ENCODE assay signal across 13 cellular contexts in genomic region chr21:30326390-30326789, GRCh38.
"Had no signal": no experiment of that assay in that cellular context is flagged by ENCODE, and none has a peak within 500 bp of the region (broad histone marks: within the 10 kb centered on the region; RNA-seq: fewer than 3 reads in every experiment).

No MANE protein-coding gene starts in this region.

- H3K36me3 ChIP-seq: colonic mucosa, esophagus muscularis mucosa, esophagus squamous epithelium, gastrocnemius medialis, gastroesophageal sphincter, heart left ventricle, heart right ventricle had no signal

- H3K4me3 ChIP-seq: colonic mucosa, coronary artery, dorsolateral prefrontal cortex, esophagus muscularis mucosa, esophagus squamous epithelium, gastrocnemius medialis, gastroesophageal sphincter, heart left ventricle, heart right ventricle had no signal

- H3K4me1 ChIP-seq: colonic mucosa, esophagus muscularis mucosa, esophagus squamous epithelium, gastrocnemius medialis, gastroesophageal sphincter, heart left ventricle, heart right ventricle had no signal

- ATAC-seq: effector memory CD8-positive, alpha-beta T cell; esophagus mucosa; foreskin keratinocyte; gastrocnemius medialis; gastroesophageal sphincter; heart left ventricle; heart right ventricle had no signal

- H3K9me3 ChIP-seq: colonic mucosa, gastrocnemius medialis had no signal

- H3K27ac ChIP-seq: colonic mucosa, coronary artery, dorsolateral prefrontal cortex, epithelial cell of prostate, esophagus muscularis mucosa, esophagus squamous epithelium, foreskin keratinocyte, gastrocnemius medialis, gastroesophageal sphincter, heart left ventricle, heart right ventricle had no signal
